Comparison of ENCODE assay signal across 27 cellular contexts in genomic region chr19:16773259-16773658, GRCh38. TPM values are rescaled to one million over a fixed set of nuclear protein-coding genes. Genes with fewer than 3 reads are reported as not detected.
"Had no signal": no experiment of that assay in that cellular context is flagged by ENCODE, and none has a peak within 500 bp of the region (broad histone marks: within the 10 kb centered on the region; RNA-seq: fewer than 3 reads in every experiment).

No MANE protein-coding gene starts in this region.

- H3K27ac ChIP-seq: esophagus squamous epithelium, gastrocnemius medialis, parathyroid adenoma, right atrium auricular region, thoracic aorta had no signal

- H3K27me3 ChIP-seq: esophagus squamous epithelium, gastrocnemius medialis, right atrium auricular region had no signal

- H3K9ac ChIP-seq: parathyroid adenoma had no signal

- DNase-seq: activated CD4-positive, alpha-beta T cell treated with anti-CD3 and anti-CD28 coated beads for 36 hours; activated CD4-positive, CD25-positive, alpha-beta regulatory T cell; activated naive CD4-positive, alpha-beta T cell; activated T-cell treated with anti-CD3 and anti-CD28 coated beads for 4 hours; activated T-cell treated with anti-CD3 and anti-CD28 coated beads, Interleukin-2, amount 50 U/mL, for 72 hours; anterior cingulate cortex; endodermal cell; esophagus squamous epithelium; gastrocnemius medialis; glutamatergic neuron; left cardiac atrium; left ventricle myocardium superior; occipital lobe; stimulated activated CD4-positive, alpha-beta T cell treated with anti-CD3 and anti-CD28 coated beads, Interleukin-15, amount 100 ng/mL, for 24 hours; stimulated activated CD4-positive, alpha-beta T cell treated with anti-CD3 and anti-CD28 coated beads, Interleukin-2, amount 100 ng/mL, for 24 hours; stimulated activated naive CD4-positive, alpha-beta T cell treated with Interleukin-2 at 50 U/mL for 16 hours; trophoblast cell had no signal

- H3K36me3 ChIP-seq: esophagus squamous epithelium, gastrocnemius medialis, right atrium auricular region, thoracic aorta had no signal

- ATAC-seq: activated CD4-positive, alpha-beta T cell treated with anti-CD3 and anti-CD28 coated beads for 36 hours; activated naive CD4-positive, alpha-beta T cell treated with anti-CD3 and anti-CD28 coated beads, Interleukin-2, amount 50 U/mL, for 72 hours; activated T-cell treated with anti-CD3 and anti-CD28 coated beads, Interleukin-2, amount 50 U/mL, for 72 hours; gastrocnemius medialis; left cardiac atrium; left ventricle myocardium superior had no signal

- H3K4me3 ChIP-seq: esophagus squamous epithelium, gastrocnemius medialis, right atrium auricular region, smooth muscle cell, thoracic aorta had no signal

- FAIRE-seq: bronchial epithelial cell, islet of Langerhans, urothelium cell line had no signal

- H3K4me1 ChIP-seq: esophagus squamous epithelium, gastrocnemius medialis, parathyroid adenoma, right atrium auricular region had no signal

- H3K9me3 ChIP-seq: esophagus squamous epithelium, gastrocnemius medialis, thoracic aorta had no signal

RNA-seq across cellular contexts. Expression of gene NWD1, which starts 53.6 kb away (rescaled TPM):
- total RNA-seq: activated CD4-positive, alpha-beta T cell treated with anti-CD3 and anti-CD28 coated beads for 36 hours; activated naive CD4-positive, alpha-beta T cell treated with anti-CD3 and anti-CD28 coated beads, Interleukin-2, amount 50 U/mL, for 72 hours; activated T-cell treated with anti-CD3 and anti-CD28 coated beads, Interleukin-2, amount 50 U/mL, for 72 hours; endodermal cell; left ventricle myocardium superior; lung microvascular endothelial cell; pulmonary artery endothelial cell; smooth muscle cell had no signal
- polyA plus RNA-seq: smooth muscle cell had no signal
